Comparison of ENCODE assay signal across 16 cellular contexts in the genomic region with DNA sequence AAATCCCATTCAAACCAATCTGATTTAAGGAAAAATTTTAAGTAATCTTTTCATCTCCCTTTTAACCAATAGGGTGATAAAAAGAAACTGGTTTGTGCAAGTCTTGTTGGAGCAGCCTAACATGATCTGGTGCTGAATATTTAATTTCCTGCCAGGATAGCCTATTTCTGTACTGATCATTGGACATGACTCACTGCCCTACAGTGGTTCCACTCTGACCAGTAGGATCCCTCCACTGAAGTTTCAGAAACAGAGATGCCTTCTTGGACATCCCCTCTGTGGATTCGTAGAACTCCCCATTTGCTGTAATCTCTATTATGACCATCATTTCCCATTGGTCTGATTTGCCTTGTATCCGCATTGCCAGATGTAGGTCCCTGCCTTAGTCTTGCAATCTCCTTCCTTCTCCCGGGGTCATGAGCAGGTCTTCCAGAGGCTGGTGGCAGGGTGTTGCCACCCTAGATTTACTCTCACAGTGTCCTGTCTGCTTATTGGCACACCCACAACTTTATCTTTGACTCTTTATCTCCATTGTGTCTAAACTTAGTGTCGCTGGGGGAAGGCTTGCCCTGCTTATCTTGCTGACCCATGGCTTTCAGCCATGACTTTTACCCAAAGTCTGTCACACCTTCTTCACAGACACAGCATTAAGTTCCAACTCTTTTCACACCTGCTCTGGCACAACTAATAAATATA.
"Had no signal": no experiment of that assay in that cellular context is flagged by ENCODE, and none has a peak within 500 bp of the region (broad histone marks: within the 10 kb centered on the region; RNA-seq: fewer than 3 reads in every experiment).

No MANE protein-coding gene starts in this region.

- H3K36me3 ChIP-seq: brain microvascular endothelial cell, pancreas, thyroid gland had no signal

- H3K4me3 ChIP-seq: pancreas, thyroid gland had no signal

- H3K27me3 ChIP-seq: brain microvascular endothelial cell, pancreas, thyroid gland had no signal

- DNase-seq: activated CD4-positive, alpha-beta T cell treated with anti-CD3 and anti-CD28 coated beads, Interleukin-2, amount 50 U/mL, for 1 hour; activated CD4-positive, CD25-positive, alpha-beta regulatory T cell; activated naive CD4-positive, alpha-beta T cell; activated naive CD8-positive, alpha-beta T cell treated with anti-CD3 and anti-CD28 coated beads, Interleukin-2, amount 10 ng/mL, durations not matched to agents 7 days and 5 days; activated T-cell treated with anti-CD3 and anti-CD28 coated beads for 4 hours; brain microvascular endothelial cell; dermis blood vessel endothelial cell; effector memory CD8-positive, alpha-beta T cell; glutamatergic neuron; mammary epithelial cell; naive thymus-derived CD8-positive, alpha-beta T cell; pancreas; stimulated activated CD4-positive, alpha-beta T cell treated with anti-CD3 and anti-CD28 coated beads, Interleukin-2, amount 100 ng/mL, for 48 hours; stimulated activated naive B cell treated with anti-CD40 and anti-IgM and Interleukin-4, amounts not matched to agents 10 μg/mL and 1 μg/mL and 100 μg/mL, for 72 hours; T-helper 17 cell; thyroid gland had no signal

- H3K9me3 ChIP-seq: pancreas, thyroid gland had no signal

- H3K27ac ChIP-seq: brain microvascular endothelial cell, pancreas, thyroid gland had no signal

- ATAC-seq: effector memory CD8-positive, alpha-beta T cell; naive thymus-derived CD8-positive, alpha-beta T cell; stimulated activated naive B cell treated with anti-CD40 and anti-IgM and Interleukin-4, amounts not matched to agents 10 μg/mL and 1 μg/mL and 100 μg/mL, for 72 hours; T-helper 17 cell had no signal

- H3K4me1 ChIP-seq: pancreas, thyroid gland had no signal
